In genomic region chr16:55943257-55943656, GRCh38 we compare ENCODE assay signal across 28 cellular contexts.
"Had no signal": no experiment of that assay in that cellular context is flagged by ENCODE, and none has a peak within 500 bp of the region (broad histone marks: within the 10 kb centered on the region; RNA-seq: fewer than 3 reads in every experiment).

No MANE protein-coding gene starts in this region.

- FAIRE-seq: colon, pancreas had no signal

- H3K4me1 Mint-ChIP-seq: immature natural killer cell; naive B cell; neural crest cell; stimulated activated naive CD8-positive, alpha-beta T cell treated with anti-CD3 and anti-CD28 coated beads, Interleukin-15, amount 100 ng/mL, for 72 hours had no signal

- DNase-seq: dorsolateral prefrontal cortex; effector CD4-positive, alpha-beta T cell; foreskin keratinocyte; glutamatergic neuron; hypothalamus; immature natural killer cell; islet precursor cell; kidney glomerular epithelial cell; mucosa of descending colon; naive B cell; pancreas; retina; stimulated activated CD4-positive, alpha-beta T cell treated with anti-CD3 and anti-CD28 coated beads, Interleukin-12 subunit alpha, Interleukin-12 subunit beta, amount 100 ng/mL, for 4 hours; stimulated activated CD4-positive, alpha-beta T cell treated with anti-CD3 and anti-CD28 coated beads, Interleukin-1b, Interleukin-23, amount 100 ng/mL, for 48 hours; stimulated activated CD4-positive, alpha-beta T cell treated with anti-CD3 and anti-CD28 coated beads, Interleukin-4, amount 100 ng/mL, for 1 hour; stimulated activated CD8-positive, alpha-beta memory T cell treated with anti-CD3 and anti-CD28 coated beads, Interleukin-4, amount 100 ng/mL, for 48 hours; stimulated activated naive CD4-positive, alpha-beta T cell; stimulated activated naive CD8-positive, alpha-beta T cell treated with anti-CD3 and anti-CD28 coated beads, Interleukin-15, amount 100 ng/mL, for 72 hours; thyroid gland had no signal

- H3K27ac ChIP-seq: foreskin keratinocyte, neutrophil, pancreas, thyroid gland, vagina had no signal

- H3K4me3 ChIP-seq: dorsolateral prefrontal cortex, lung, mucosa of descending colon, pancreas, smooth muscle cell, thyroid gland, vagina had no signal

- H3K9me3 ChIP-seq: mucosa of descending colon, neutrophil, pancreas, thyroid gland, vagina had no signal

- H3K36me3 ChIP-seq: neutrophil, pancreas, thyroid gland, vagina had no signal

- H3K4me3 Mint-ChIP-seq: immature natural killer cell; memory B cell; mesothelial cell of epicardium; naive B cell; natural killer cell treated with Interleukin-12 subunit alpha and Interleukin-12 subunit beta and Interleukin-15 and Interleukin-18, amount 100 ng/mL, for 72 hours; neural crest cell; stimulated activated naive CD8-positive, alpha-beta T cell treated with anti-CD3 and anti-CD28 coated beads, Interleukin-15, amount 100 ng/mL, for 72 hours had no signal

- H3K27ac Mint-ChIP-seq: immature natural killer cell; memory B cell; mesothelial cell of epicardium; naive B cell; natural killer cell treated with Interleukin-12 subunit alpha and Interleukin-12 subunit beta and Interleukin-15 and Interleukin-18, amount 100 ng/mL, for 72 hours; stimulated activated naive CD8-positive, alpha-beta T cell treated with anti-CD3 and anti-CD28 coated beads, Interleukin-15, amount 100 ng/mL, for 72 hours had no signal

- H3K27me3 ChIP-seq: dorsolateral prefrontal cortex, thyroid gland, vagina had no signal

- ATAC-seq: mucosa of descending colon; natural killer cell treated with Interleukin-12 subunit alpha and Interleukin-12 subunit beta and Interleukin-15 and Interleukin-18, amount 100 ng/mL, for 72 hours; pancreas; stimulated activated naive CD8-positive, alpha-beta T cell treated with anti-CD3 and anti-CD28 coated beads, Interleukin-15, amount 100 ng/mL, for 72 hours had no signal

- H3K9me3 Mint-ChIP-seq: memory B cell; natural killer cell treated with Interleukin-12 subunit alpha and Interleukin-12 subunit beta and Interleukin-15 and Interleukin-18, amount 100 ng/mL, for 72 hours; stimulated activated naive CD8-positive, alpha-beta T cell treated with anti-CD3 and anti-CD28 coated beads, Interleukin-15, amount 100 ng/mL, for 72 hours had no signal

- H3K4me1 ChIP-seq: foreskin keratinocyte, pancreas, thyroid gland had no signal

- H3K36me3 Mint-ChIP-seq: immature natural killer cell; memory B cell; mesothelial cell of epicardium; naive B cell; natural killer cell treated with Interleukin-12 subunit alpha and Interleukin-12 subunit beta and Interleukin-15 and Interleukin-18, amount 100 ng/mL, for 72 hours had no signal
